ENCODE assay signal across 23 cellular contexts in the genomic region with DNA sequence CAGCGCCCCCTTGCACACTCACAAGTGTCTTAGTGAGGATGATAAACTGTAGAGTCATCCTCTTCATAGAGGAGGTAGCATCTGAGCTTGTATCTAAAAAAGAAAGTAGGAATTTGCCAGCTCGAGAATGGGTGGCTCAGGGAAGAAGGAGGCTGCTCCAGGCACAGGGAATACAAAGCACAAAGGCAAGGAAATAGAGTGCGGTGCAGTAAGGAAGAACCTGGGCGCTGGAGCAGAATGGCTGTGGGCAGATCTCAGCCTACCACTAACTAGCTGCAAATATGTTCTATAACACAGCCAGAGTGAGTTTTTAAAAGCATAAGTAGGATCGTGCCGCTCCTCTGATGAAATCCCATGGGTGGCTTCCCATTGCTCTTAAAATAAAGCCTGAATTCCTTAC.
"Had no signal": no experiment of that assay in that cellular context is flagged by ENCODE, and none has a peak within 500 bp of the region (broad histone marks: within the 10 kb centered on the region; RNA-seq: fewer than 3 reads in every experiment).

No MANE protein-coding gene starts in this region.

- H3K27ac ChIP-seq: epithelial cell of prostate, esophagus squamous epithelium, left ventricle myocardium inferior, lower lobe of right lung, neutrophil, ovary, right lobe of liver, stomach, thyroid gland, upper lobe of left lung, uterus had no signal

- H3K36me3 ChIP-seq: esophagus squamous epithelium, left ventricle myocardium inferior, lower lobe of right lung, neutrophil, ovary, right lobe of liver, stomach, thyroid gland, upper lobe of left lung, uterus had no signal

- ATAC-seq: left cardiac atrium, lower lobe of right lung, right lobe of liver had no signal

- DNase-seq: central memory CD4-positive, alpha-beta T cell; cortex of kidney; effector memory CD4-positive, alpha-beta T cell; esophagus squamous epithelium; foreskin fibroblast; immature natural killer cell; kidney; left cardiac atrium; left ventricle myocardium inferior; lower lobe of right lung; midbrain; naive B cell; ovary; right lobe of liver; stimulated activated CD4-positive, alpha-beta T cell treated with anti-CD3 and anti-CD28 coated beads, Interleukin-4, amount 100 ng/mL, for 1 hour; stimulated activated naive CD4-positive, alpha-beta T cell; stomach; substantia nigra; thyroid gland; upper lobe of left lung; uterus had no signal

- H3K27me3 ChIP-seq: esophagus squamous epithelium, neutrophil, ovary, right lobe of liver, stomach, thyroid gland, upper lobe of left lung, uterus had no signal

- H3K4me3 ChIP-seq: esophagus squamous epithelium, left ventricle myocardium inferior, lower lobe of right lung, ovary, right lobe of liver, stomach, thyroid gland, upper lobe of left lung, uterus had no signal
